In the genomic region with DNA sequence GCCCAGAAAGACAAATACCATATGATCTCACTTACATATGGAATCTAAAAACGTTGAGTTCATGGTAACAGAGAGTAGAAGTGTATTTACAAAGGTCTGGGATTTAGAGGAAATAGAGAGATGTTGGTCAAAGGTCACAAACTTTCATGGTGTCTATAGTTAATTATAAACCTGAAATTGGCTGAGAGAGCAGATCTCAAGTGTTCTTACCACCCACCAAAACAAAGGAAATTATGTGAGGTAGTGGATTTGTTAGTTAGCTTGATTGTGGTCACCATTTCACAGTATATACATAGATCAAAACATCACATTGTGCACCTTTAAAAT, we compare ENCODE assay signal across 18 cellular contexts.
DNase-seq lines count a peak whose midpoint lies in the region; ATAC-seq, FAIRE-seq and TF ChIP-seq lines count a peak whose summit lies in the region.
"Had no signal": no experiment of that assay in that cellular context is flagged by ENCODE, and none has a peak within 500 bp of the region (broad histone marks: within the 10 kb centered on the region; RNA-seq: fewer than 3 reads in every experiment).

No MANE protein-coding gene starts in this region.

- H3K27ac ChIP-seq in A549: no peak overlapping the region
- H3K27ac ChIP-seq: ascending aorta, psoas muscle had no signal

- ATAC-seq in A549 (no peak; a peak in 1 of 6 replicates), GM19395 (IDR thresholded peaks at IDR 0.05; ENCODE audit: unreplicated experiment) (peak; percentile 67), HG03558 (IDR thresholded peaks at IDR 0.05; ENCODE audit: extremely low read depth, unreplicated experiment) (peak; percentile 59), GM19351 (IDR thresholded peaks at IDR 0.05; ENCODE audit: unreplicated experiment) (no peak)
- ATAC-seq: activated CD8-positive, alpha-beta memory T cell treated with anti-CD3 and anti-CD28 coated beads, Interleukin-2, amount 10 ng/mL, durations not matched to agents 7 days and 5 days; psoas muscle; WTC11 had no signal

- TF ChIP-seq RAD21 in A549 (conservative IDR thresholded peaks at IDR 0.05 in 1 of 2, IDR thresholded peaks at IDR 0.05 in 1 of 2): no peak

- POLR2A ChIA-PET in A549 (lab: Yijun Ruan, JAX): no interaction called here

- TF ChIP-seq POLR2A in A549 (IDR thresholded peaks at IDR 0.05; ENCODE audit: low read length): no peak

- 4% methylated on average over 1 of the region's 1 CpG for WGBS in A549 (ENCODE audit: missing lambda C conversion rate)

- H3K4me2 ChIP-seq in A549: peak overlapping the region; percentile 61

- DNase-seq in A549 (ENCODE audit: low read depth in 1 of 2, low spot score in 1 of 2): peak in 1 of 2 experiments; percentile 14
- DNase-seq in kidney tubule cell (ENCODE audit: low spot score): peak; percentile 61
- no peak for DNase-seq in GM13977 (ENCODE audit: low spot score)
- DNase-seq in COLO668 (lab: John Stamatoyannopoulos, UW; ENCODE audit: unreplicated experiment): no peak
- no peak for DNase-seq in NCI-H82 treated with DMSO at 0.1 percent for 48 hours (lab: John Stamatoyannopoulos, UW; ENCODE audit: unreplicated experiment)
- DNase-seq: activated CD8-positive, alpha-beta memory T cell treated with anti-CD3 and anti-CD28 coated beads, Interleukin-2, amount 10 ng/mL, durations not matched to agents 7 days and 5 days; activated effector memory CD4-positive, alpha-beta T cell treated with anti-CD3 and anti-CD28 coated beads, Interleukin-2, amount 50 U/mL, for 16 hours; CD4-positive, CD25-positive, alpha-beta regulatory T cell; NCI-H2029; NCI-H69; psoas muscle had no signal

- peaks cover 18% of the 10 kb centered on the region for H3K4me1 ChIP-seq in A549
- H3K4me1 ChIP-seq: ascending aorta, psoas muscle had no signal

- CTCF ChIA-PET in A549 (lab: Yijun Ruan, JAX): no interaction called here

- H3K4me3 ChIP-seq in A549: no peak overlapping the region
- H3K4me3 ChIP-seq: ascending aorta, psoas muscle had no signal

- H3K9me3 ChIP-seq in A549: no peaks in the 10 kb centered on the region
- H3K9me3 ChIP-seq: ascending aorta, psoas muscle had no signal

- no peak for TF ChIP-seq EP300 in A549 (IDR thresholded peaks at IDR 0.05)

- TF ChIP-seq CTCF in A549 (IDR thresholded peaks at IDR 0.05) (no peak), GM13977 (IDR thresholded peaks at IDR 0.05; ENCODE audit: extremely low read depth, insufficient read depth, missing control alignments) (no peak)

- FAIRE-seq in A549 (lab: Jason Lieb, UNC): no peak
- FAIRE-seq: H54, keratinocyte had no signal

- in situ Hi-C loops in GM13977 (cut with MboI; ENCODE audit: low pct_unique_long_range_greater_than_20kb, low sequenced_read_pairs, unreplicated experiment): no loop called here

TF ChIP-seq in A549, 52 proteins besides CTCF, POLR2A, EP300 and RAD21:
- TF ChIP-seq EHMT2 (IDR thresholded peaks at IDR 0.05; ENCODE audit: low read depth): no peak
- no peak for TF ChIP-seq NPAS2 (CRISPR knock-in tag; IDR thresholded peaks at IDR 0.05; ENCODE audit: borderline replicate concordance)
- no peak for TF ChIP-seq SMC3 (IDR thresholded peaks at IDR 0.05)
- TF ChIP-seq MYC (IDR thresholded peaks at IDR 0.05; ENCODE audit: borderline replicate concordance, low read length): no peak
- no peak for TF ChIP-seq KDM1A (IDR thresholded peaks at IDR 0.05; ENCODE audit: low read depth)
- no peak for TF ChIP-seq MAFK (IDR thresholded peaks at IDR 0.05; ENCODE audit: partially characterized antibody)
- no peak for TF ChIP-seq ZSCAN20 (CRISPR knock-in tag; IDR thresholded peaks at IDR 0.05)
TF ChIP-seq in A549: peak in this region for 0.

Comparison
In these comparisons a context has a peak if more than half of its experiments do, and no peak if none do; other contexts are left out.
1. ATAC-seq: peak in GM19395 (single experiment) and HG03558 (single experiment); none in A549 (0 of 2) and GM19351 (single experiment).